ENCODE assay signal across 15 cellular contexts in genomic region chr2:36395866-36396265, GRCh38.
"Had no signal": no experiment of that assay in that cellular context is flagged by ENCODE, and none has a peak within 500 bp of the region (broad histone marks: within the 10 kb centered on the region; RNA-seq: fewer than 3 reads in every experiment).

No MANE protein-coding gene starts in this region.

- H3K4me3 ChIP-seq: adrenal gland, heart left ventricle, testis had no signal

- H3K9me3 ChIP-seq: adrenal gland, heart left ventricle, neutrophil, testis had no signal

- H3K36me3 ChIP-seq: adrenal gland, neutrophil had no signal

- DNase-seq: activated CD4-positive, alpha-beta memory T cell treated with anti-CD3 and anti-CD28 coated beads for 36 hours; activated effector memory CD4-positive, alpha-beta T cell treated with Interleukin-2 at 50 U/mL for 16 hours; activated T-cell treated with anti-CD3 and anti-CD28 coated beads, Interleukin-2, amount 50 U/mL, for 4 hours; adrenal gland; dermis blood vessel endothelial cell; effector memory CD8-positive, alpha-beta T cell; foreskin keratinocyte; heart left ventricle; mammary epithelial cell; natural killer cell; posterior cingulate gyrus; right cardiac atrium; testis had no signal

- H3K27ac ChIP-seq: adrenal gland, foreskin keratinocyte, neutrophil, testis had no signal

- ATAC-seq: activated T-cell treated with anti-CD3 and anti-CD28 coated beads, Interleukin-2, amount 50 U/mL, for 4 hours; effector memory CD8-positive, alpha-beta T cell; foreskin keratinocyte; heart left ventricle; left lobe of liver; natural killer cell; right cardiac atrium had no signal

- H3K27me3 ChIP-seq: adrenal gland, foreskin keratinocyte, heart left ventricle, neutrophil, testis had no signal

- H3K4me1 ChIP-seq: adrenal gland, testis had no signal
